ENCODE assay signal across 23 cellular contexts in the genomic region with DNA sequence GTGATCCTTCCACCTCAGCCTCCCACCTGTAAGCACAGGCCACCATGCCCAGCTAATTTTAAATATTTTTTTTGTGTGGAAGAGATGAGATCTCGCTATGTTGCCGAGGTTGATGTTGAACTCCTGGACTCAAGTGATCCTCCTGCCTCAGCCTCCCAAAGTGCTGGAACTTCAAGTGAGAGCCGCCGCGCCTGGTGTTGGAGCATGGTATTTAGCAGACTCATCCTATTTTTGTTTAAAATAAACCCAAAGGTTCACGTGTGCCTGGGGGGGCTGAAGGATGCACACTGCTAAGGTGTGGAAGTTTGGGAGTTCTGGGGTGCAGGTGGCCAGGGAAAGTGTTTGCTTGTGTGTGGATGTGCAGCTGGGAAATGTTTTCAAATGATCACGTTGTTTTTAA. TPM values are rescaled to one million over a fixed set of nuclear protein-coding genes. Genes with fewer than 3 reads are reported as not detected.
A peak's percentile ranks its signal among the peaks of the same experiment; 100 is the strongest.
DNase-seq lines count a peak whose midpoint lies in the region; ATAC-seq, FAIRE-seq and TF ChIP-seq lines count a peak whose summit lies in the region.
"Had no signal": no experiment of that assay in that cellular context is flagged by ENCODE, and none has a peak within 500 bp of the region (broad histone marks: within the 10 kb centered on the region; RNA-seq: fewer than 3 reads in every experiment).

No MANE protein-coding gene starts in this region.

- no peak overlapping the region for H2BK20ac ChIP-seq in H9 (ENCODE audit: low read depth, low read length, poor library complexity, severe bottlenecking)

- H2AK5ac ChIP-seq in H9 (ENCODE audit: insufficient read length, low read length), result no peak overlapping the region

- no peak overlapping the region for H2BK15ac ChIP-seq in H9 (ENCODE audit: low read depth, low read length)

- H4K91ac ChIP-seq in H9 (ENCODE audit: insufficient read length, low read depth, low read length), result no peak overlapping the region

- no peak overlapping the region for H3K9ac ChIP-seq in HepG2 (ENCODE audit: insufficient read depth, low read depth, low read length)
- no peak overlapping the region for H3K9ac ChIP-seq in H9 (ENCODE audit: extremely low read depth, insufficient read length, low read length)

- H3K4me1 Mint-ChIP-seq in H9, result peaks cover 0 to 10% of the 10 kb centered on the region in 2 experiments; a peak in 2 of 4 replicates

- H3K4me2 ChIP-seq in HepG2 (ENCODE audit: low read depth, low read length), result no peak overlapping the region
- no peak overlapping the region for H3K4me2 ChIP-seq in H9 (ENCODE audit: insufficient read depth, insufficient read length, low read length)

- H3K4ac ChIP-seq in H9 (ENCODE audit: low read depth, low read length), result no peak overlapping the region

- H3K56ac ChIP-seq in H9 (ENCODE audit: insufficient read length, low read depth, low read length), result no peak overlapping the region

- H3K14ac ChIP-seq in H9 (ENCODE audit: insufficient read depth, low read length), result no peak overlapping the region

- no peak overlapping the region for H3T11ph ChIP-seq in H9 (ENCODE audit: low read length)

- no peak overlapping the region for H4K8ac ChIP-seq in H9 (replicated peaks; ENCODE audit: insufficient read length, low read depth, low read length)

- TF ChIP-seq POLR2A in right lobe of liver (IDR thresholded peaks at IDR 0.05), result no peak
- TF ChIP-seq POLR2A in HepG2 (IDR thresholded peaks at IDR 0.05; ENCODE audit: insufficient read depth in 1 of 2, low read depth in 2 of 2, low read length in 2 of 2), result no peak
- no peak for TF ChIP-seq POLR2A in spleen (IDR thresholded peaks at IDR 0.05)

- no peak overlapping the region for H2BK12ac ChIP-seq in H9 (ENCODE audit: insufficient read length, low read depth, low read length)

- 94% methylated on average over 6 of the region's 7 CpGs for WGBS in right lobe of liver (ENCODE audit: insufficient coverage, low coverage, low lambda C conversion rate, missing lambda C conversion rate)
- WGBS in HepG2 (ENCODE audit: low lambda C conversion rate), result 88% methylated on average over 7 of the region's 7 CpGs
- 85 to 95% (median 92%) methylated on average over 7 of the region's 7 CpGs for WGBS in spleen, 5 donors
- no CpG with 5 or more reads among the region's 7 CpGs for WGBS in H9 (ENCODE audit: extremely low coverage, insufficient read length, low lambda C conversion rate)

- no peak overlapping the region for H3K18ac ChIP-seq in H9 (ENCODE audit: insufficient read length, low read depth, low read length)

- DNase-seq in right lobe of liver (peak in 2 of 3 donors; percentile 7 to 19), HepG2 (ENCODE audit: low spot score) (no peak), left colon (peak; percentile 3 to 10), spleen (peak; percentile 38), H9 (no peak), OCI-M1 (lab: John Stamatoyannopoulos, UW) (no peak)
- DNase-seq: DMS53, GDM1, KBM-7, NCI-H1092 treated with DMSO at 0.1 percent for 48 hours, NCI-H1436 treated with DMSO at 0.1 percent for 48 hours, NCI-H1930, NCI-H226, NCI-H510A treated with DMSO at 0.1 percent for 48 hours, NCI-H748 treated with DMSO at 0.1 percent for 48 hours had no signal

- no peak overlapping the region for H3K27ac Mint-ChIP-seq in H9
- H3K27ac Mint-ChIP-seq: CD8-positive, alpha-beta memory T cell had no signal

- ATAC-seq in right lobe of liver (no peak), HepG2 (no peak), left colon (no peak), HG03108 (IDR thresholded peaks at IDR 0.05; ENCODE audit: unreplicated experiment) (no peak)
- ATAC-seq: Panc1 had no signal

- H3K79me2 ChIP-seq in HepG2 (ENCODE audit: insufficient read depth, low read length) (no peaks in the 10 kb centered on the region), H9 (ENCODE audit: insufficient read depth, low read length) (no peaks in the 10 kb centered on the region)

- H3K79me1 ChIP-seq in H9 (ENCODE audit: insufficient read depth, low read depth, low read length, poor library complexity, severe bottlenecking), result no peaks in the 10 kb centered on the region

- no peak for TF ChIP-seq CTCF in right lobe of liver (IDR thresholded peaks at IDR 0.05)
- TF ChIP-seq CTCF in HepG2 (CRISPR knock-in tag; IDR thresholded peaks at IDR 0.05), result no peak
- TF ChIP-seq CTCF in spleen (IDR thresholded peaks at IDR 0.05 in 8 of 11, conservative IDR thresholded peaks at IDR 0.05 in 3 of 11), result no peak
- TF ChIP-seq CTCF in H9 (conservative IDR thresholded peaks at IDR 0.05), result no peak

- H3K36me3 Mint-ChIP-seq in H9 (ENCODE audit: insufficient read depth in 1 of 3, low read depth in 3 of 3), result peaks cover 41 to 56% (median 50%) of the 10 kb centered on the region in 3 experiments
- H3K36me3 Mint-ChIP-seq: CD8-positive, alpha-beta memory T cell had no signal

- H3K23me2 ChIP-seq in H9 (ENCODE audit: insufficient read length, low read depth, low read length, poor library complexity, severe bottlenecking), result no peaks in the 10 kb centered on the region

- H3K4me3 ChIP-seq in right lobe of liver, result no peak overlapping the region
- H3K4me3 ChIP-seq in HepG2 (replicated peaks in 1 of 3; ENCODE audit: insufficient read depth in 1 of 3, low read depth in 2 of 3, low read length in 3 of 3), result no peak overlapping the region
- no peak overlapping the region for H3K4me3 ChIP-seq in spleen

- CTCF ChIA-PET in HepG2 (lab: Yijun Ruan, JAX; ENCODE audit: low intra/inter-chr PET ratio, low total read pairs), result no interaction called here

- H3K9me3 ChIP-seq in right lobe of liver (no peaks in the 10 kb centered on the region), HepG2 (ENCODE audit: low read length) (no peaks in the 10 kb centered on the region), spleen (no peaks in the 10 kb centered on the region), H9 (ENCODE audit: control insufficient read depth, low read depth, low read length) (no peaks in the 10 kb centered on the region)

- H2BK5ac ChIP-seq in H9 (ENCODE audit: insufficient read length, low read length), result no peak overlapping the region

- H3K27me3 Mint-ChIP-seq in H9 (ENCODE audit: low read depth), result no peaks in the 10 kb centered on the region

- no peak overlapping the region for H3K23ac ChIP-seq in H9 (ENCODE audit: insufficient read length, low read depth, low read length)

- no peaks in the 10 kb centered on the region; a peak in 1 of 5 replicates for H3K9me3 Mint-ChIP-seq in H9
- H3K9me3 Mint-ChIP-seq: CD8-positive, alpha-beta memory T cell had no signal

- H3K36me3 ChIP-seq in right lobe of liver (no peaks in the 10 kb centered on the region), HepG2 (replicated peaks in 1 of 2; ENCODE audit: control insufficient read depth in 1 of 2, insufficient read depth in 2 of 2, low read length in 2 of 2) (no peaks in the 10 kb centered on the region), spleen (peaks cover 0 to 92% (median 16%) of the 10 kb centered on the region in 6 donors)

- in situ Hi-C loops in HepG2 (cut with HindIII; ENCODE audit: extremely low pct_ligation_motif_present, low pct_unique_long_range_greater_than_20kb), result no loop called here

- no peak for TF ChIP-seq EP300 in HepG2 (IDR thresholded peaks at IDR 0.05; ENCODE audit: low read depth in 2 of 2, low read length in 2 of 2)
- TF ChIP-seq EP300 in HepG2 (CRISPR knock-in tag; IDR thresholded peaks at IDR 0.05; ENCODE audit: borderline replicate concordance), result no peak

- H3K4me1 ChIP-seq in right lobe of liver (peaks cover 0 to 17% (median 7%) of the 10 kb centered on the region in 4 donors), HepG2 (ENCODE audit: insufficient read depth, low read length) (peaks cover 38% of the 10 kb centered on the region), spleen (no peaks in the 10 kb centered on the region), H9 (ENCODE audit: insufficient read depth, low read length) (no peaks in the 10 kb centered on the region)

- H4K20me1 ChIP-seq in HepG2 (ENCODE audit: insufficient read depth, low read length) (peaks cover 5% of the 10 kb centered on the region; the same call in 1 of the 2 replicates), H9 (ENCODE audit: control insufficient read depth, insufficient read depth, insufficient read length) (no peaks in the 10 kb centered on the region)

- H2BK120ac ChIP-seq in H9 (ENCODE audit: low read depth, low read length, poor library complexity, severe bottlenecking), result no peak overlapping the region

- no peak for FAIRE-seq in HepG2 (lab: Jason Lieb, UNC)
- FAIRE-seq: A204.1, GM19239, H1 had no signal

- no TSS peak for BruUV-seq in HepG2 (replicated peaks; lab: Mats Ljungman, UMichigan)

- intact Hi-C loops in right lobe of liver (cut with DNase I), result no loop called here
- intact Hi-C loops in HepG2 (cut with micrococcal nuclease; ENCODE audit: unreplicated experiment), result loop anchor here (5.0 kb wide), 1 partner anchor 64 kb away; no protein-coding TSS in a partner anchor
- intact Hi-C loops in left colon (cut with DNase I, micrococcal nuclease), result no loop called here
- intact Hi-C loops in spleen (cut with DNase I; ENCODE audit: low total_unique reads), result no loop called here

- TF ChIP-seq RAD21 in HepG2 (CRISPR knock-in tag; IDR thresholded peaks at IDR 0.05), result no peak

- no peaks in the 10 kb centered on the region for H3K27me3 ChIP-seq in right lobe of liver
- H3K27me3 ChIP-seq in HepG2 (ENCODE audit: control insufficient read depth in 1 of 2, insufficient read depth in 2 of 2, low read length in 2 of 2), result no peaks in the 10 kb centered on the region
- H3K27me3 ChIP-seq in spleen (replicated peaks in 1 of 7), result no peaks in the 10 kb centered on the region
- H3K27me3 ChIP-seq in H9 (ENCODE audit: insufficient read depth, low read length), result no peaks in the 10 kb centered on the region

- no peak overlapping the region for H3K4me3 Mint-ChIP-seq in H9

- H4K5ac ChIP-seq in H9 (ENCODE audit: insufficient read length, low read depth, low read length), result no peak overlapping the region

- POLR2A ChIA-PET in HepG2 (lab: Yijun Ruan, JAX), result no interaction called here

- H2AFZ ChIP-seq in HepG2 (ENCODE audit: low read length), result no peak overlapping the region
- no peak overlapping the region for H2AFZ ChIP-seq in H9 (ENCODE audit: low read length)

- H3K27ac ChIP-seq in right lobe of liver, result no peak overlapping the region
- no peak overlapping the region for H3K27ac ChIP-seq in HepG2 (ENCODE audit: extremely low read length, insufficient read depth, low read length)
- no peak overlapping the region for H3K27ac ChIP-seq in spleen
- H3K27ac ChIP-seq in H9 (ENCODE audit: insufficient read length, low read depth, low read length), result no peak overlapping the region
- H3K27ac ChIP-seq: C4-2B, HL-60 had no signal

RNA-seq across cellular contexts. Expression of a gene that starts 18.1 kb away (rescaled TPM):
- total RNA-seq in right lobe of liver (10 to 100 TPM in 3 of 6 experiments, 1 to 10 TPM in 3; 2.3 to 20.9 (median 8.4) TPM), HepG2 (2016; rRNA removed; fragmentation: Illumina TruSeq; extraction: Trizol) (0.80 and 1.5 TPM in 2 replicates), left colon (10 to 100 TPM; 58.7 to 80.2 TPM), spleen (10 to 100 TPM; 16.1 to 49.5 (median 24.5) TPM), H9 (2021) (34.3 and 35.8 TPM in 2 replicates)
- 1.1 and 1.6 TPM in 2 replicates for total RNA-seq in HepG2 (2016; cell fraction: cytosol; rRNA removed; fragmentation: Illumina TruSeq; extraction: Trizol; ENCODE audit: low read depth)
- 1.0 and 1.8 TPM in 2 replicates for total RNA-seq in HepG2 (2016; cell fraction: insoluble cytoplasmic fraction; rRNA removed; fragmentation: Illumina TruSeq; extraction: Trizol)
- 2.6 and 3.0 TPM in 2 replicates for total RNA-seq in HepG2 (2016; cell fraction: membrane; rRNA removed; fragmentation: Illumina TruSeq; extraction: Trizol)
- 1.3 and 1.4 TPM in 2 replicates for total RNA-seq in HepG2 (2016; cell fraction: nucleus; rRNA removed; fragmentation: Illumina TruSeq; extraction: Trizol)
- polyA plus RNA-seq in HepG2 (2011; rRNA removed) (2.4 and 3.4 TPM in 2 replicates), spleen (10 to 100 TPM in 1 of 3 donors, 1 to 10 TPM in 2; 6.1 to 16.8 (median 9.9) TPM)
- polyA plus RNA-seq in HepG2 (2011; cell fraction: cytosol; rRNA removed), result 1.2 and 2.1 TPM in 2 replicates
- 2.9 and 5.0 TPM in 2 replicates for polyA plus RNA-seq in HepG2 (2011; cell fraction: nucleus; rRNA removed)
- 1.2 and 1.3 TPM in 2 replicates for polyA plus RNA-seq in HepG2 (2012)
- 0.57 and 0.60 TPM in 2 replicates for polyA plus RNA-seq in HepG2 (2016; cell fraction: cytosol; fragmentation: Illumina TruSeq; extraction: Trizol; ENCODE audit: low read depth)
- 0.93 and 1.1 TPM in 2 replicates for polyA plus RNA-seq in HepG2 (2016; cell fraction: insoluble cytoplasmic fraction; fragmentation: Illumina TruSeq; extraction: Trizol; ENCODE audit: low read depth)
- 1.1 TPM in 2 replicates for polyA plus RNA-seq in HepG2 (2016; cell fraction: membrane; fragmentation: Illumina TruSeq; extraction: Trizol; ENCODE audit: low read depth)
- 1.9 TPM in 2 replicates for polyA plus RNA-seq in HepG2 (2016; cell fraction: nucleus; fragmentation: Illumina TruSeq; extraction: Trizol; ENCODE audit: insufficient read depth, low read depth)
- 14.6 and 20.5 TPM in 2 replicates for polyA minus RNA-seq in HepG2 (2011; rRNA and poly(A)+ RNA removed; ENCODE audit: low replicate concordance)
- polyA minus RNA-seq in HepG2 (2011; cell fraction: cytosol; rRNA and poly(A)+ RNA removed), result 4.8 and 15.5 TPM in 2 replicates
- 2.3 and 2.4 TPM in 2 replicates for polyA minus RNA-seq in HepG2 (2011; cell fraction: nucleus; rRNA and poly(A)+ RNA removed)

Comparison
In these comparisons a context has a peak if more than half of its experiments do, and no peak if none do; other contexts are left out.
1. DNase-seq: peak in right lobe of liver (2 of 3), left colon (2 of 2) and spleen (single experiment); none in HepG2 (single experiment), H9 (single experiment) and OCI-M1 (single experiment).